In genomic region chr10:100912609-100913469, GRCh38 we compare ENCODE assay signal across 1 cellular context.
A peak's percentile ranks its signal among the peaks of the same experiment; 100 is the strongest.
TF ChIP-seq lines count a peak whose summit lies in the region.

SLF2 (plus strand) TSS chr10:100912963; CDS start chr10:100913111, 148 bp downstream.

TF ChIP-seq in HEK293, 187 proteins besides CTCF, POLR2A, EP300 and RAD21 (continued from another document):
- TF ChIP-seq ZBTB11 (tag by site-specific recombination; conservative IDR thresholded peaks at IDR 0.05; ENCODE audit: low read depth) (peak; percentile 62), ZNF423 (tag by site-specific recombination; IDR thresholded peaks at IDR 0.05) (no peak), GLI4 (tag by site-specific recombination; IDR thresholded peaks at IDR 0.05) (peak; percentile 61; the same call in 1 of the 2 replicates), REST (tag by site-specific recombination; IDR thresholded peaks at IDR 0.05) (no peak; the same call in 1 of the 2 replicates), ZNF660 (tag by site-specific recombination; IDR thresholded peaks at IDR 0.05) (0 out of 2 replicates have a peak, but pooled peaks have one; percentile 10), ZNF24 (tag by site-specific recombination; IDR thresholded peaks at IDR 0.05) (no peak), ZNF580 (tag by site-specific recombination; IDR thresholded peaks at IDR 0.05) (peak; percentile 90; the same call in 1 of the 2 replicates), SP3 (tag by site-specific recombination; IDR thresholded peaks at IDR 0.05) (peak; percentile 91), ZNF37A (tag by site-specific recombination; IDR thresholded peaks at IDR 0.05) (no peak), ZNF354C (tag by site-specific recombination; IDR thresholded peaks at IDR 0.05; ENCODE audit: borderline replicate concordance, low read depth) (no peak), ZBTB44 (tag by site-specific recombination; IDR thresholded peaks at IDR 0.05) (peak; percentile 43; the same call in 1 of the 2 replicates), MYNN (tag by site-specific recombination; IDR thresholded peaks at IDR 0.05; ENCODE audit: borderline replicate concordance) (no peak), ZEB2 (tag by site-specific recombination; IDR thresholded peaks at IDR 0.05) (peak; percentile 65), ZNF366 (tag by site-specific recombination; conservative IDR thresholded peaks at IDR 0.05) (peak; percentile 69), ZNF391 (tag by site-specific recombination; IDR thresholded peaks at IDR 0.05; ENCODE audit: borderline replicate concordance, low read depth) (peak; percentile 81; the same call in 1 of the 2 replicates), ZNF335 (tag by site-specific recombination; conservative IDR thresholded peaks at IDR 0.05) (peak; percentile 91), PATZ1 (tag by site-specific recombination; IDR thresholded peaks at IDR 0.05) (peak; percentile 94), GLIS2 (tag by site-specific recombination; IDR thresholded peaks at IDR 0.05) (peak; percentile 68), KLF9 (tag by site-specific recombination; IDR thresholded peaks at IDR 0.05; ENCODE audit: low read depth) (peak; percentile 96), ZSCAN30 (tag by site-specific recombination; IDR thresholded peaks at IDR 0.05) (peak; percentile 69), ZNF610 (tag by site-specific recombination; IDR thresholded peaks at IDR 0.05; ENCODE audit: borderline replicate concordance) (peak; percentile 87)
TF ChIP-seq in HEK293: peak in this region for 59.
